In genomic region chr5:33537240-33537639, GRCh38 we compare ENCODE assay signal across 15 cellular contexts.
DNase-seq lines count a peak whose midpoint lies in the region; ATAC-seq and TF ChIP-seq lines count a peak whose summit lies in the region.
"Had no signal": no experiment of that assay in that cellular context is flagged by ENCODE, and none has a peak within 500 bp of the region (broad histone marks: within the 10 kb centered on the region; RNA-seq: fewer than 3 reads in every experiment).

No MANE protein-coding gene starts in this region.

- DNase-seq in HFFc6 (no peak), Karpas-422 (peak; percentile 4), endodermal cell (no peak), NCI-H510A (lab: John Stamatoyannopoulos, UW) (no peak), COR-L47 (lab: John Stamatoyannopoulos, UW) (no peak)
- DNase-seq: C1 segment of cervical spinal cord; CD4-positive, alpha-beta T cell; DMS79; H7 had no signal

- H3K9ac ChIP-seq in Karpas-422 (ENCODE audit: low read length), result no peak overlapping the region
- H3K9ac ChIP-seq in endodermal cell (ENCODE audit: extremely low read depth, low read length, poor library complexity, severe bottlenecking), result no peak overlapping the region
- H3K9ac ChIP-seq in neural cell (ENCODE audit: low read length), result no peak overlapping the region

- H3K79me2 ChIP-seq in Karpas-422 (ENCODE audit: low read length) (no peaks in the 10 kb centered on the region), neural cell (replicated peaks; ENCODE audit: insufficient read depth, low read length) (no peaks in the 10 kb centered on the region)

- no peaks in the 10 kb centered on the region for H3K9me3 ChIP-seq in Karpas-422 (ENCODE audit: low read length)
- H3K9me3 ChIP-seq in endodermal cell (ENCODE audit: control insufficient read depth, low read length), result no peaks in the 10 kb centered on the region
- H3K9me3 ChIP-seq in neural cell (ENCODE audit: low read length), result no peaks in the 10 kb centered on the region

- TF ChIP-seq EP300 in neural cell (conservative IDR thresholded peaks at IDR 0.05; ENCODE audit: poor library complexity, severe bottlenecking), result no peak

- H3K27ac ChIP-seq in Karpas-422 (ENCODE audit: low read length) (no peak overlapping the region), endodermal cell (ENCODE audit: low read depth, low read length) (no peak overlapping the region), neural cell (ENCODE audit: low read length) (no peak overlapping the region)

- peaks cover 14% of the 10 kb centered on the region for H3K36me3 Mint-ChIP-seq in HFFc6 (ENCODE audit: low read depth)
- peaks cover 72% of the 10 kb centered on the region for H3K36me3 Mint-ChIP-seq in endodermal cell (ENCODE audit: low read depth)
- H3K36me3 Mint-ChIP-seq: IgD-negative memory B cell had no signal

- H3K4me1 ChIP-seq in Karpas-422 (ENCODE audit: low read length) (no peaks in the 10 kb centered on the region), endodermal cell (ENCODE audit: control insufficient read depth, insufficient read depth, low read length) (no peaks in the 10 kb centered on the region)

- 85 to 100% methylated on average over 1 of the region's 1 CpG for WGBS in endodermal cell (ENCODE audit: insufficient coverage in 1 of 2, insufficient read length in 1 of 2), 2 experiments

- no peaks in the 10 kb centered on the region for H3K4me1 Mint-ChIP-seq in HFFc6 (ENCODE audit: low read depth)
- H3K4me1 Mint-ChIP-seq in endodermal cell, result no peaks in the 10 kb centered on the region
- H3K4me1 Mint-ChIP-seq: B cell, GM23338, IgD-negative memory B cell had no signal

- H3K27me3 Mint-ChIP-seq in HFFc6 (ENCODE audit: insufficient read depth) (no peaks in the 10 kb centered on the region), endodermal cell (ENCODE audit: insufficient read depth) (no peaks in the 10 kb centered on the region)

- H4K20me1 ChIP-seq in Karpas-422 (ENCODE audit: insufficient read depth, low read depth, low read length), result no peaks in the 10 kb centered on the region
- no peaks in the 10 kb centered on the region for H4K20me1 ChIP-seq in neural cell (ENCODE audit: insufficient read depth)

- no peaks in the 10 kb centered on the region for H3K27me3 ChIP-seq in Karpas-422 (ENCODE audit: low read length)
- no peaks in the 10 kb centered on the region for H3K27me3 ChIP-seq in endodermal cell (ENCODE audit: control insufficient read depth, insufficient read depth, low read length, poor library complexity, severe bottlenecking)
- H3K27me3 ChIP-seq in neural cell (ENCODE audit: insufficient read depth, low read depth, low read length), result no peaks in the 10 kb centered on the region

- no peaks in the 10 kb centered on the region for H3F3A ChIP-seq in neural cell (ENCODE audit: insufficient read depth, low read length, poor library complexity, severe bottlenecking)

- H3K27ac Mint-ChIP-seq in HFFc6, result no peak overlapping the region
- H3K27ac Mint-ChIP-seq in endodermal cell, result no peak overlapping the region
- H3K27ac Mint-ChIP-seq: B cell; CD4-positive, alpha-beta T cell; GM23338; IgD-negative memory B cell had no signal

- H3K9me3 Mint-ChIP-seq in HFFc6 (no peaks in the 10 kb centered on the region), endodermal cell (no peaks in the 10 kb centered on the region)
- H3K9me3 Mint-ChIP-seq: CD4-positive, alpha-beta T cell; GM23338 had no signal

- no peak overlapping the region for H3K4me3 Mint-ChIP-seq in HFFc6
- H3K4me3 Mint-ChIP-seq in endodermal cell, result no peak overlapping the region
- H3K4me3 Mint-ChIP-seq: B cell; CD4-positive, alpha-beta T cell; GM23338; IgD-negative memory B cell had no signal

- H3K4me3 ChIP-seq in Karpas-422 (ENCODE audit: low read length) (no peak overlapping the region), endodermal cell (ENCODE audit: low read length) (no peak overlapping the region), neural cell (ENCODE audit: low read length) (no peak overlapping the region)
- H3K4me3 ChIP-seq: GM12878, GM23338 had no signal

- H2AFZ ChIP-seq in Karpas-422 (ENCODE audit: low read length) (no peak overlapping the region), neural cell (ENCODE audit: low read depth, low read length) (no peak overlapping the region)
- H2AFZ ChIP-seq: GM23338 had no signal

- ATAC-seq in HG03342 (IDR thresholded peaks at IDR 0.05; ENCODE audit: unreplicated experiment), result no peak
- ATAC-seq: GM12878, GM23338 had no signal

- no peaks in the 10 kb centered on the region for H3K36me3 ChIP-seq in Karpas-422 (ENCODE audit: insufficient read depth, low read length)
- H3K36me3 ChIP-seq in endodermal cell (ENCODE audit: control insufficient read depth, insufficient read depth, low read length), result peaks cover 5% of the 10 kb centered on the region
- no peaks in the 10 kb centered on the region for H3K36me3 ChIP-seq in neural cell (ENCODE audit: insufficient read depth, low read length)

- TF ChIP-seq RAD21 in neural cell (conservative IDR thresholded peaks at IDR 0.05), result peak; percentile 17

- H3K9me2 ChIP-seq in Karpas-422 (replicated peaks; ENCODE audit: insufficient read depth, low read length) (no peaks in the 10 kb centered on the region), neural cell (ENCODE audit: insufficient read depth, low read length) (no peaks in the 10 kb centered on the region)

- H3K4me2 ChIP-seq in Karpas-422 (ENCODE audit: low read depth, low read length, poor library complexity, severe bottlenecking), result no peak overlapping the region
- no peak overlapping the region for H3K4me2 ChIP-seq in neural cell (ENCODE audit: low read length)
- H3K4me2 ChIP-seq: GM23338 had no signal

- TF ChIP-seq CTCF in HFFc6 (IDR thresholded peaks at IDR 0.05), result peak; percentile 19; the same call in 1 of the 2 replicates
- TF ChIP-seq CTCF in endodermal cell (conservative IDR thresholded peaks at IDR 0.05), result peak; percentile 29
- TF ChIP-seq CTCF in neural cell (IDR thresholded peaks at IDR 0.05; ENCODE audit: poor library complexity, severe bottlenecking), result no peak

TF ChIP-seq in neural cell, 6 proteins besides CTCF, POLR2A, EP300 and RAD21:
- TF ChIP-seq SMC3 (conservative IDR thresholded peaks at IDR 0.05; ENCODE audit: poor library complexity) (no peak), POLR2AphosphoS5 (IDR thresholded peaks at IDR 0.05) (no peak), REST (IDR thresholded peaks at IDR 0.05; ENCODE audit: borderline replicate concordance) (no peak), TAF1 (IDR thresholded peaks at IDR 0.05; ENCODE audit: low read depth) (no peak), MXI1 (conservative IDR thresholded peaks at IDR 0.05; ENCODE audit: poor library complexity, severe bottlenecking) (no peak)
